In genomic region chr11:47980093-47980906, GRCh38 we compare ENCODE assay signal across 1 cellular context.
TF ChIP-seq lines count a peak whose summit lies in the region.

Gene PTPRJ, plus strand, starts transcription at chr11:47980559. Its CDS starts 354 bp downstream, at chr11:47980913.

TF ChIP-seq in HEK293, 187 proteins besides CTCF, POLR2A, EP300 and RAD21 (continued from another document):
- TF ChIP-seq ZFHX2 (tag by site-specific recombination; conservative IDR thresholded peaks at IDR 0.05) (0 out of 2 replicates have a peak, but pooled peaks have one; percentile 14), ZBTB20 (tag by site-specific recombination; IDR thresholded peaks at IDR 0.05) (peak; percentile 74), ZNF391 (tag by site-specific recombination; IDR thresholded peaks at IDR 0.05; ENCODE audit: borderline replicate concordance, low read depth) (no peak), ZBTB48 (tag by site-specific recombination; IDR thresholded peaks at IDR 0.05) (no peak), ZNF184 (tag by site-specific recombination; IDR thresholded peaks at IDR 0.05) (no peak), IKZF3 (tag by site-specific recombination; IDR thresholded peaks at IDR 0.05) (0 out of 2 replicates have a peak, but pooled peaks have one; percentile 30), ZNF626 (tag by site-specific recombination; IDR thresholded peaks at IDR 0.05) (no peak), ZBTB8A (tag by site-specific recombination; IDR thresholded peaks at IDR 0.05) (peak; percentile 50; the same call in 1 of the 2 replicates)
- TF ChIP-seq, protein P1, sequence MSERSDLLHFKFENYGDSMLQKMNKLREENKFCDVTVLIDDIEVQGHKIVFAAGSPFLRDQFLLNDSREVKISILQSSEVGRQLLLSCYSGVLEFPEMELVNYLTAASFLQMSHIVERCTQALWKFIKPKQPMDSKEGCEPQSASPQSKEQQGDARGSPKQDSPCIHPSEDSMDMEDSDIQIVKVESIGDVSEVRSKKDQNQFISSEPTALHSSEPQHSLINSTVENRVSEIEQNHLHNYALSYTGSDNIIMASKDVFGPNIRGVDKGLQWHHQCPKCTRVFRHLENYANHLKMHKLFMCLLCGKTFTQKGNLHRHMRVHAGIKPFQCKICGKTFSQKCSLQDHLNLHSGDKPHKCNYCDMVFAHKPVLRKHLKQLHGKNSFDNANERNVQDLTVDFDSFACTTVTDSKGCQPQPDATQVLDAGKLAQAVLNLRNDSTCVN (tag by site-specific recombination; optimal IDR thresholded peaks at IDR 0.05): peak; percentile 15
- TF ChIP-seq, protein P2, sequence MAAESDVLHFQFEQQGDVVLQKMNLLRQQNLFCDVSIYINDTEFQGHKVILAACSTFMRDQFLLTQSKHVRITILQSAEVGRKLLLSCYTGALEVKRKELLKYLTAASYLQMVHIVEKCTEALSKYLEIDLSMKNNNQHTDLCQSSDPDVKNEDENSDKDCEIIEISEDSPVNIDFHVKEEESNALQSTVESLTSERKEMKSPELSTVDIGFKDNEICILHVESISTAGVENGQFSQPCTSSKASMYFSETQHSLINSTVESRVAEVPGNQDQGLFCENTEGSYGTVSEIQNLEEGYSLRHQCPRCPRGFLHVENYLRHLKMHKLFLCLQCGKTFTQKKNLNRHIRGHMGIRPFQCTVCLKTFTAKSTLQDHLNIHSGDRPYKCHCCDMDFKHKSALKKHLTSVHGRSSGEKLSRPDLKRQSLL (tag by site-specific recombination; IDR thresholded peaks at IDR 0.05): peak; percentile 98
